ENCODE assay signal across 17 cellular contexts in genomic region chr10:97766106-97766810, GRCh38. TPM values are rescaled to one million over a fixed set of nuclear protein-coding genes. Genes with fewer than 3 reads are reported as not detected.
DNase-seq lines count a peak whose midpoint lies in the region; ATAC-seq and TF ChIP-seq lines count a peak whose summit lies in the region.
"Had no signal": no experiment of that assay in that cellular context is flagged by ENCODE, and none has a peak within 500 bp of the region (broad histone marks: within the 10 kb centered on the region; RNA-seq: fewer than 3 reads in every experiment).

No MANE protein-coding gene starts in this region.

- no peak overlapping the region for H2AFZ ChIP-seq in osteoblast (ENCODE audit: low read length)

- TF ChIP-seq CTCF in osteoblast (IDR thresholded peaks at IDR 0.05; ENCODE audit: extremely low read depth, low read depth, low read length) (no peak), ascending aorta (IDR thresholded peaks at IDR 0.05) (no peak)

- no peak overlapping the region for H3K4me2 ChIP-seq in osteoblast (ENCODE audit: insufficient read depth, low read length)

- H3K27me3 ChIP-seq in osteoblast (ENCODE audit: insufficient read depth, low read length): peaks cover 21% of the 10 kb centered on the region
- peaks cover 5% of the 10 kb centered on the region for H3K27me3 ChIP-seq in ascending aorta

- peak; percentile 67 for DNase-seq in Right ventricle myocardium inferior (ENCODE audit: missing footprints)
- DNase-seq in left cardiac atrium: no peak
- DNase-seq in astrocyte of the hippocampus (ENCODE audit: low read depth, low spot score): peak; percentile 23
- DNase-seq in osteoblast (ENCODE audit: insufficient read length, low spot score, missing footprints): peak; percentile 92
- DNase-seq in activated CD4-positive, alpha-beta T cell treated with anti-CD3 and anti-CD28 coated beads for 4 hours: no peak
- DNase-seq in ascending aorta (ENCODE audit: low spot score in 2 of 2): no peak
- DNase-seq: Calu3; CD8-positive, alpha-beta T cell; DMS79 treated with DMSO at 0.1 percent for 48 hours; GF-D8; IMR-90 had no signal

- no peak overlapping the region for H3K27ac ChIP-seq in osteoblast (ENCODE audit: low read depth, low read length)
- no peak overlapping the region for H3K27ac ChIP-seq in ascending aorta
- H3K27ac ChIP-seq: BLaER1 treated with 17β-estradiol and CSF1 and Interleukin-3, amounts not matched to agents 10 nM and 100 nM had no signal

- H3K4me1 ChIP-seq in osteoblast (ENCODE audit: insufficient read depth, low read length) (no peaks in the 10 kb centered on the region), ascending aorta (no peaks in the 10 kb centered on the region)
- H3K4me1 ChIP-seq: HAP-1 had no signal

- intact Hi-C loops in Right ventricle myocardium inferior (cut with DNase I): loop anchor here (10.0 kb wide), 1 partner anchor 279 kb away; no protein-coding TSS in a partner anchor
- intact Hi-C loops in left cardiac atrium (cut with DNase I): no loop called here
- intact Hi-C loops in ascending aorta (cut with DNase I): no loop called here

- H3K4me3 ChIP-seq in osteoblast (ENCODE audit: insufficient read depth, low read length): no peak overlapping the region
- H3K4me3 ChIP-seq in ascending aorta: no peak overlapping the region
- H3K4me3 ChIP-seq: BLaER1 treated with 17β-estradiol and CSF1 and Interleukin-3, amounts not matched to agents 10 nM and 100 nM; GM12878; HAP-1 had no signal

- H3K9me3 ChIP-seq in osteoblast (ENCODE audit: low read depth, low read length) (no peaks in the 10 kb centered on the region), ascending aorta (no peaks in the 10 kb centered on the region)
- H3K9me3 ChIP-seq: BLaER1 treated with 17β-estradiol and CSF1 and Interleukin-3, amounts not matched to agents 10 nM and 100 nM; HAP-1 had no signal

- H4K20me1 ChIP-seq in osteoblast (ENCODE audit: insufficient read depth, low read length): peaks cover 9% of the 10 kb centered on the region

- ATAC-seq in Right ventricle myocardium inferior (no peak), left cardiac atrium (no peak), GM21390 (IDR thresholded peaks at IDR 0.05; ENCODE audit: unreplicated experiment) (no peak)
- ATAC-seq: CD8-positive, alpha-beta T cell; GM12878 had no signal

- peaks cover 4% of the 10 kb centered on the region for H3K36me3 ChIP-seq in osteoblast (ENCODE audit: insufficient read depth, low read length)
- peaks cover 6 to 7% of the 10 kb centered on the region in 2 donors for H3K36me3 ChIP-seq in ascending aorta
- H3K36me3 ChIP-seq: HAP-1 had no signal

- H3K79me2 ChIP-seq in osteoblast (ENCODE audit: insufficient read depth, low read length): no peaks in the 10 kb centered on the region

RNA-seq across cellular contexts. Expression of gene SFRP5, which starts 5.5 kb away (rescaled TPM):
- 2.5 TPM for total RNA-seq in Right ventricle myocardium inferior
- total RNA-seq in left cardiac atrium: 10 to 100 TPM; 38.9 to 83.6 TPM
- total RNA-seq in osteoblast: not detected in 2 replicates
- not detected for total RNA-seq in ascending aorta
- total RNA-seq: A172, B cell, GM12878, IMR-90 had no signal

RNA-seq across cellular contexts. Expression of gene ZFYVE27, which starts 29.3 kb away (rescaled TPM):
- total RNA-seq in Right ventricle myocardium inferior (11.7 TPM), left cardiac atrium (10 to 100 TPM; 15.7 to 19.5 TPM), osteoblast (16.5 and 19.9 TPM in 2 replicates), ascending aorta (62.2 TPM)

RNA-seq across cellular contexts. Expression of gene MARVELD1, which starts 52.7 kb away (rescaled TPM):
- total RNA-seq in Right ventricle myocardium inferior: 8.9 TPM
- 10 to 100 TPM; 16.3 to 17.4 TPM for total RNA-seq in left cardiac atrium
- 56.6 and 57.5 TPM in 2 replicates for total RNA-seq in osteoblast
- total RNA-seq in ascending aorta: 43.7 TPM

Comparison
In these comparisons a context has a peak if more than half of its experiments do, and no peak if none do; other contexts are left out.
1. DNase-seq: peak in Right ventricle myocardium inferior (single experiment), astrocyte of the hippocampus (single experiment) and osteoblast (single experiment); none in left cardiac atrium (single experiment), activated CD4-positive, alpha-beta T cell treated with anti-CD3 and anti-CD28 coated beads for 4 hours (0 of 2) and ascending aorta (0 of 2).
2. RNA of gene SFRP5, which starts 5.5 kb away (total RNA-seq): 38.9 to 83.6 TPM in left cardiac atrium; 2.5 TPM in Right ventricle myocardium inferior (single experiment), not detected in osteoblast and not detected in ascending aorta (single experiment); every median in the first group is over 10 times any median in the second.